10 cellular contexts compared by ENCODE assay signal in the genomic region with DNA sequence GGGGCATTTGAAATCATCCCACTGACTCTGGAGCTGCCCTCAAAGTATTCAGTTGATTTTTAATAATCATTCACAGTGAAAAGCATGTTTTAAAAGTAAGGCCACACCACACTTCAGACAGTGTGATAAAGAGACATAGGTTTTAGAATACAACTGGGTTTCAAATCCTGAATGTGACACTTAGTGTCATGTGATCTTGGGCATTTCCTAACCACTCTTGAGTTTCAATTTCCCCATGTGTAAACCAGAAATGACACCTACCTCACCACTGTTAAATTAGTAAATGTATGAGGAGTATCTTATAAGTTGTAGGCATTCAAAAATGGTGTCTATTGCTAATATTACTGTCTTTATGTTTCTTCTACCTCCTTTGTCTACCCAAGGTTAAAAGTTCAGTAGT. TPM values are rescaled to one million over a fixed set of nuclear protein-coding genes. Genes with fewer than 3 reads are reported as not detected.
A peak's percentile ranks its signal among the peaks of the same experiment; 100 is the strongest.
DNase-seq lines count a peak whose midpoint lies in the region; ATAC-seq and TF ChIP-seq lines count a peak whose summit lies in the region.
"Had no signal": no experiment of that assay in that cellular context is flagged by ENCODE, and none has a peak within 500 bp of the region (broad histone marks: within the 10 kb centered on the region; RNA-seq: fewer than 3 reads in every experiment).

No MANE protein-coding gene starts in this region.

- H3K4me1 ChIP-seq in breast epithelium = peaks cover 0 to 12% of the 10 kb centered on the region in 2 donors

- no peaks in the 10 kb centered on the region for H3K27me3 ChIP-seq in breast epithelium

- H3K4me3 ChIP-seq in breast epithelium = no peak overlapping the region

- H3K27me3 Mint-ChIP-seq in activated T-cell treated with anti-CD3 and anti-CD28 coated beads, Interleukin-2, amount 50 U/mL, for 72 hours (ENCODE audit: low read depth) = no peaks in the 10 kb centered on the region
- no peaks in the 10 kb centered on the region for H3K27me3 Mint-ChIP-seq in activated naive CD8-positive, alpha-beta T cell treated with anti-CD3 and anti-CD28 coated beads for 36 hours
- no peaks in the 10 kb centered on the region for H3K27me3 Mint-ChIP-seq in stimulated activated naive CD8-positive, alpha-beta T cell treated with anti-CD3 and anti-CD28 coated beads, Interleukin-15, Interleukin-2, amounts not matched to agents 100 ng/mL and 50 ng/mL, for 24 hours

- H3K4me3 Mint-ChIP-seq in activated T-cell treated with anti-CD3 and anti-CD28 coated beads, Interleukin-2, amount 50 U/mL, for 72 hours = peak overlapping the region; percentile 95 to 97
- peak overlapping the region; percentile 49 for H3K4me3 Mint-ChIP-seq in activated naive CD8-positive, alpha-beta T cell treated with anti-CD3 and anti-CD28 coated beads for 36 hours
- H3K4me3 Mint-ChIP-seq in stimulated activated naive CD8-positive, alpha-beta T cell treated with anti-CD3 and anti-CD28 coated beads, Interleukin-15, Interleukin-2, amounts not matched to agents 100 ng/mL and 50 ng/mL, for 24 hours = peak overlapping the region; percentile 61

- TF ChIP-seq CTCF in breast epithelium (IDR thresholded peaks at IDR 0.05) = no peak

- H3K4me1 Mint-ChIP-seq in activated T-cell treated with anti-CD3 and anti-CD28 coated beads, Interleukin-2, amount 50 U/mL, for 72 hours (ENCODE audit: low read depth) = peaks cover 76% of the 10 kb centered on the region
- H3K4me1 Mint-ChIP-seq in activated naive CD8-positive, alpha-beta T cell treated with anti-CD3 and anti-CD28 coated beads for 36 hours = peaks cover 72% of the 10 kb centered on the region
- peaks cover 82% of the 10 kb centered on the region for H3K4me1 Mint-ChIP-seq in stimulated activated naive CD8-positive, alpha-beta T cell treated with anti-CD3 and anti-CD28 coated beads, Interleukin-15, Interleukin-2, amounts not matched to agents 100 ng/mL and 50 ng/mL, for 24 hours (ENCODE audit: low read depth)

- peak; percentile 61 to 63 for ATAC-seq in activated T-cell treated with anti-CD3 and anti-CD28 coated beads, Interleukin-2, amount 50 U/mL, for 72 hours (replicated peaks in 1 of 2)
- peak; percentile 25 for ATAC-seq in HG03460 (IDR thresholded peaks at IDR 0.05; ENCODE audit: unreplicated experiment)
- ATAC-seq in HG03457 (IDR thresholded peaks at IDR 0.05; ENCODE audit: unreplicated experiment) = no peak

- no peaks in the 10 kb centered on the region for H3K36me3 ChIP-seq in breast epithelium

- H3K9me3 Mint-ChIP-seq in activated T-cell treated with anti-CD3 and anti-CD28 coated beads, Interleukin-2, amount 50 U/mL, for 72 hours = peaks cover 0 to 4% of the 10 kb centered on the region in 2 donors
- H3K9me3 Mint-ChIP-seq in activated naive CD8-positive, alpha-beta T cell treated with anti-CD3 and anti-CD28 coated beads for 36 hours = peaks cover 11% of the 10 kb centered on the region
- H3K9me3 Mint-ChIP-seq in stimulated activated naive CD8-positive, alpha-beta T cell treated with anti-CD3 and anti-CD28 coated beads, Interleukin-15, Interleukin-2, amounts not matched to agents 100 ng/mL and 50 ng/mL, for 24 hours = no peaks in the 10 kb centered on the region

- peak overlapping the region; percentile 86 for H3K27ac Mint-ChIP-seq in activated T-cell treated with anti-CD3 and anti-CD28 coated beads, Interleukin-2, amount 50 U/mL, for 72 hours
- H3K27ac Mint-ChIP-seq in activated naive CD8-positive, alpha-beta T cell treated with anti-CD3 and anti-CD28 coated beads for 36 hours = peak overlapping the region; percentile 97
- H3K27ac Mint-ChIP-seq in stimulated activated naive CD8-positive, alpha-beta T cell treated with anti-CD3 and anti-CD28 coated beads, Interleukin-15, Interleukin-2, amounts not matched to agents 100 ng/mL and 50 ng/mL, for 24 hours = peak overlapping the region; percentile 80

- intact Hi-C loops in breast epithelium (cut with DNase I; ENCODE audit: low total_unique reads) = no loop called here

- H3K36me3 Mint-ChIP-seq in activated T-cell treated with anti-CD3 and anti-CD28 coated beads, Interleukin-2, amount 50 U/mL, for 72 hours (ENCODE audit: insufficient read depth in 2 of 2) = peaks cover 34 to 65% of the 10 kb centered on the region in 2 donors
- H3K36me3 Mint-ChIP-seq in activated naive CD8-positive, alpha-beta T cell treated with anti-CD3 and anti-CD28 coated beads for 36 hours = peaks cover 92% of the 10 kb centered on the region
- H3K36me3 Mint-ChIP-seq in stimulated activated naive CD8-positive, alpha-beta T cell treated with anti-CD3 and anti-CD28 coated beads, Interleukin-15, Interleukin-2, amounts not matched to agents 100 ng/mL and 50 ng/mL, for 24 hours (ENCODE audit: low read depth) = peaks cover 88% of the 10 kb centered on the region

- no peak overlapping the region for H3K27ac ChIP-seq in breast epithelium

- H3K9me3 ChIP-seq in breast epithelium = no peaks in the 10 kb centered on the region

- no peak for TF ChIP-seq POLR2A in breast epithelium (IDR thresholded peaks at IDR 0.05)

- DNase-seq in activated T-cell treated with anti-CD3 and anti-CD28 coated beads, Interleukin-2, amount 50 U/mL, for 72 hours = no peak
- DNase-seq in activated T-cell treated with anti-CD3 and anti-CD28 coated beads, Interleukin-2, amount 50 U/mL, for 48 hours = no peak
- no peak for DNase-seq in activated naive CD8-positive, alpha-beta T cell treated with anti-CD3 and anti-CD28 coated beads for 36 hours
- DNase-seq in breast epithelium (ENCODE audit: low spot score in 2 of 2) (no peak), NCI-H774 (lab: John Stamatoyannopoulos, UW) (no peak)
- DNase-seq: anterior cingulate cortex, NCI-H2029 treated with DMSO at 0.1 percent for 48 hours had no signal

RNA-seq across cellular contexts. Expression of gene TMEM123, which starts 5.4 kb away (rescaled TPM):
- total RNA-seq in activated T-cell treated with anti-CD3 and anti-CD28 coated beads, Interleukin-2, amount 50 U/mL, for 72 hours = 100 to 1,000 TPM; 279 to 347 TPM
- 100 to 1,000 TPM; 299 to 310 TPM for total RNA-seq in activated naive CD8-positive, alpha-beta T cell treated with anti-CD3 and anti-CD28 coated beads for 36 hours
- total RNA-seq in breast epithelium = 100 to 1,000 TPM in 2 of 3 donors, 10 to 100 TPM in 1; 74.6 to 307 (median 167) TPM
